26 cellular contexts compared by ENCODE assay signal in genomic region chr2:215849771-215850170, GRCh38.
DNase-seq lines count a peak whose midpoint lies in the region; ATAC-seq, FAIRE-seq and TF ChIP-seq lines count a peak whose summit lies in the region.
"Had no signal": no experiment of that assay in that cellular context is flagged by ENCODE, and none has a peak within 500 bp of the region (broad histone marks: within the 10 kb centered on the region; RNA-seq: fewer than 3 reads in every experiment).

No MANE protein-coding gene starts in this region.

- H3K27me3 Mint-ChIP-seq in astrocyte (ENCODE audit: low read depth, unreplicated experiment) (no peaks in the 10 kb centered on the region), immature natural killer cell (ENCODE audit: low read depth in 3 of 3) (peaks cover 0 to 3% (median 3%) of the 10 kb centered on the region in 3 donors)

- H3K27ac Mint-ChIP-seq in astrocyte (ENCODE audit: unreplicated experiment) (peak overlapping the region; percentile 19), immature natural killer cell (no peak overlapping the region)
- H3K27ac Mint-ChIP-seq: CD8-positive, alpha-beta memory T cell had no signal

- no peaks in the 10 kb centered on the region for H3K27me3 ChIP-seq in right atrium auricular region
- H3K27me3 ChIP-seq in astrocyte (ENCODE audit: insufficient read depth, low read length): no peaks in the 10 kb centered on the region
- H3K27me3 ChIP-seq in skeletal muscle satellite cell (ENCODE audit: control insufficient read depth, insufficient read depth, low read length): no peaks in the 10 kb centered on the region
- no peaks in the 10 kb centered on the region for H3K27me3 ChIP-seq in gastrocnemius medialis
- H3K27me3 ChIP-seq: BE2C had no signal

- H3K27ac ChIP-seq in right atrium auricular region (peak overlapping the region in 1 of 2 donors; percentile 59), astrocyte (ENCODE audit: low read depth, low read length) (no peak overlapping the region), gastrocnemius medialis (peak overlapping the region in 2 of 4 donors; percentile 5 to 38)
- H3K27ac ChIP-seq: 22Rv1, KMS-11, RWPE1 had no signal

- H3K4me1 Mint-ChIP-seq in astrocyte (ENCODE audit: low read depth, unreplicated experiment) (peaks cover 23% of the 10 kb centered on the region), immature natural killer cell (no peaks in the 10 kb centered on the region)
- H3K4me1 Mint-ChIP-seq: CD8-positive, alpha-beta memory T cell had no signal

- TF ChIP-seq CTCF in right atrium auricular region (IDR thresholded peaks at IDR 0.05) (no peak), astrocyte (IDR thresholded peaks at IDR 0.05; ENCODE audit: insufficient read depth, low read depth, low read length) (no peak), fibroblast of villous mesenchyme (IDR thresholded peaks at IDR 0.05; ENCODE audit: insufficient read depth, low read depth, low read length) (no peak), gastrocnemius medialis (IDR thresholded peaks at IDR 0.05 in 4 of 5, conservative IDR thresholded peaks at IDR 0.05 in 1 of 5) (no peak)

- ATAC-seq in Right ventricle myocardium superior (ENCODE audit: poor library complexity) (peak; percentile 40), gastrocnemius medialis (no peak), sciatic nerve (no peak)
- ATAC-seq: GM12878 had no signal

- H3K4me3 Mint-ChIP-seq in astrocyte (ENCODE audit: unreplicated experiment): no peak overlapping the region
- H3K4me3 Mint-ChIP-seq in immature natural killer cell: no peak overlapping the region
- H3K4me3 Mint-ChIP-seq: CD14-positive monocyte; CD8-positive, alpha-beta memory T cell had no signal

- intact Hi-C loops in Right ventricle myocardium superior (cut with DNase I): no loop called here
- intact Hi-C loops in gastrocnemius medialis (cut with DNase I; ENCODE audit: low total_unique reads): no loop called here
- intact Hi-C loops in sciatic nerve (cut with DNase I): no loop called here

- no peak for FAIRE-seq in astrocyte (lab: Jason Lieb, UNC)
- FAIRE-seq: GM12878, H1, HTR-8/SVneo had no signal

- H3K9me3 Mint-ChIP-seq in astrocyte (ENCODE audit: unreplicated experiment) (peaks cover 3% of the 10 kb centered on the region), immature natural killer cell (no peaks in the 10 kb centered on the region)

- no peaks in the 10 kb centered on the region for H3K36me3 ChIP-seq in right atrium auricular region
- no peaks in the 10 kb centered on the region for H3K36me3 ChIP-seq in astrocyte (ENCODE audit: insufficient read depth, low read length)
- no peaks in the 10 kb centered on the region for H3K36me3 ChIP-seq in skeletal muscle satellite cell (ENCODE audit: insufficient read depth, low read length)
- no peaks in the 10 kb centered on the region for H3K36me3 ChIP-seq in gastrocnemius medialis
- H3K36me3 ChIP-seq: BE2C had no signal

- no peak overlapping the region for H3K9ac ChIP-seq in astrocyte (ENCODE audit: low read length)
- peak overlapping the region; percentile 42 for H3K9ac ChIP-seq in skeletal muscle satellite cell (ENCODE audit: low read depth, low read length)
- H3K9ac ChIP-seq: KMS-11 had no signal

- in situ Hi-C loops in gastrocnemius medialis (cut with MboI; ENCODE audit: low sequenced_read_pairs in 4 of 4): no loop called here

- H3K79me2 ChIP-seq in astrocyte (ENCODE audit: insufficient read depth, low read length): no peaks in the 10 kb centered on the region

- H3K4me1 ChIP-seq in right atrium auricular region (peaks cover 0 to 6% of the 10 kb centered on the region in 2 donors), astrocyte (ENCODE audit: insufficient read depth, low read length) (peaks cover 23% of the 10 kb centered on the region), skeletal muscle satellite cell (ENCODE audit: control insufficient read depth, insufficient read depth, low read length) (peaks cover 36% of the 10 kb centered on the region), gastrocnemius medialis (no peaks in the 10 kb centered on the region)
- H3K4me1 ChIP-seq: BE2C had no signal

- DNase-seq in Right ventricle myocardium superior (no peak), right atrium auricular region (ENCODE audit: low spot score) (no peak), astrocyte (ENCODE audit: low read depth) (no peak), fibroblast of villous mesenchyme (ENCODE audit: low read depth) (peak; percentile 53), immature natural killer cell (no peak), gastrocnemius medialis (no peak), sciatic nerve (ENCODE audit: low spot score) (no peak)
- DNase-seq: BE2C; CD8-positive, alpha-beta memory T cell; DMS 273 treated with DMSO at 0.1 percent for 48 hours; DMS79; EL; GDM1; HCEC 1CT; MM.1S; NCI-H2029; NCI-H526 treated with DMSO at 0.1 percent for 48 hours; SIG-M5 had no signal

- H2AFZ ChIP-seq in astrocyte (ENCODE audit: low read depth, low read length): no peak overlapping the region

- H3K36me3 Mint-ChIP-seq in astrocyte (ENCODE audit: low read depth, unreplicated experiment) (peaks cover 2% of the 10 kb centered on the region), immature natural killer cell (no peaks in the 10 kb centered on the region)
- H3K36me3 Mint-ChIP-seq: CD8-positive, alpha-beta memory T cell had no signal

- H3K4me2 ChIP-seq in astrocyte (ENCODE audit: low read length) (no peak overlapping the region), skeletal muscle satellite cell (ENCODE audit: low read length) (no peak overlapping the region)
- H3K4me2 ChIP-seq: KMS-11 had no signal

- H3K4me3 ChIP-seq in right atrium auricular region (no peak overlapping the region), astrocyte (ENCODE audit: insufficient read depth, low read depth, low read length) (no peak overlapping the region), fibroblast of villous mesenchyme (ENCODE audit: low read depth, low read length) (no peak overlapping the region), skeletal muscle satellite cell (ENCODE audit: low read length) (no peak overlapping the region), gastrocnemius medialis (no peak overlapping the region)
- H3K4me3 ChIP-seq: GM12878 had no signal

- H4K20me1 ChIP-seq in astrocyte (ENCODE audit: insufficient read depth, low read length): no peaks in the 10 kb centered on the region

- TF ChIP-seq POLR2A in gastrocnemius medialis (IDR thresholded peaks at IDR 0.05): no peak

- H3K9me3 ChIP-seq in right atrium auricular region: no peaks in the 10 kb centered on the region
- H3K9me3 ChIP-seq in astrocyte (ENCODE audit: insufficient read depth, low read depth, low read length): no peaks in the 10 kb centered on the region
- H3K9me3 ChIP-seq in skeletal muscle satellite cell (replicated peaks; ENCODE audit: low read length): no peaks in the 10 kb centered on the region
- H3K9me3 ChIP-seq in gastrocnemius medialis: no peaks in the 10 kb centered on the region
- H3K9me3 ChIP-seq: BE2C had no signal
